In genomic region chr1:54635804-54636203, GRCh38 we compare ENCODE assay signal across 10 cellular contexts. TPM values are rescaled to one million over a fixed set of nuclear protein-coding genes. Genes with fewer than 3 reads are reported as not detected.
"Had no signal": no experiment of that assay in that cellular context is flagged by ENCODE, and none has a peak within 500 bp of the region (broad histone marks: within the 10 kb centered on the region; RNA-seq: fewer than 3 reads in every experiment).

No MANE protein-coding gene starts in this region.

RNA-seq across cellular contexts. Expression of gene FAM151A, which starts 12.5 kb away (rescaled TPM):
- total RNA-seq: temporal lobe, thoracic aorta, thyroid gland, tibial nerve, upper lobe of left lung, upper lobe of right lung, ureter, urinary bladder, uterus, vagina had no signal
